Comparison of ENCODE assay signal across 8 cellular contexts in genomic region chr10:42754155-42755027, GRCh38. TPM values are rescaled to one million over a fixed set of nuclear protein-coding genes. Genes with fewer than 3 reads are reported as not detected.
DNase-seq lines count a peak whose midpoint lies in the region; TF ChIP-seq lines count a peak whose summit lies in the region.

No MANE protein-coding gene starts in this region.

- H3K9me3 ChIP-seq in WERI-Rb-1 (ENCODE audit: severe bottlenecking), result no peaks in the 10 kb centered on the region
- no peaks in the 10 kb centered on the region for H3K9me3 ChIP-seq in effector memory CD4-positive, alpha-beta T cell (ENCODE audit: control insufficient read depth, low read length)
- no peaks in the 10 kb centered on the region for H3K9me3 ChIP-seq in mesodermal cell (ENCODE audit: control insufficient read depth, low read length)
- H3K9me3 ChIP-seq in tibial nerve, result no peaks in the 10 kb centered on the region

- H3K27me3 ChIP-seq in WERI-Rb-1 (ENCODE audit: insufficient read depth, low read depth, severe bottlenecking) (peaks cover 86% of the 10 kb centered on the region), tibial nerve (peaks cover 0 to 61% of the 10 kb centered on the region in 2 donors)
- H3K27me3 ChIP-seq in effector memory CD4-positive, alpha-beta T cell (replicated peaks; ENCODE audit: control insufficient read depth, insufficient read depth, low read length, poor library complexity, severe bottlenecking), result peaks cover 39% of the 10 kb centered on the region

- no peaks in the 10 kb centered on the region for H3K36me3 ChIP-seq in WERI-Rb-1
- no peaks in the 10 kb centered on the region for H3K36me3 ChIP-seq in effector memory CD4-positive, alpha-beta T cell (ENCODE audit: control insufficient read depth, insufficient read depth, low read length)
- H3K36me3 ChIP-seq in mesodermal cell (ENCODE audit: control insufficient read depth, insufficient read depth, low read length), result no peaks in the 10 kb centered on the region
- no peaks in the 10 kb centered on the region for H3K36me3 ChIP-seq in tibial nerve

- H3K27ac ChIP-seq in WERI-Rb-1, result no peak overlapping the region
- no peak overlapping the region for H3K27ac ChIP-seq in effector memory CD4-positive, alpha-beta T cell (ENCODE audit: insufficient read depth, low read length, poor library complexity, severe bottlenecking)
- H3K27ac ChIP-seq in mesodermal cell (ENCODE audit: low read depth, low read length, severe bottlenecking), result no peak overlapping the region
- H3K27ac ChIP-seq in tibial nerve, result peak overlapping the region in 2 of 4 donors; percentile 50 to 56

- H3K4me3 ChIP-seq in WERI-Rb-1 (ENCODE audit: low read depth, low read length) (peak overlapping the region; percentile 54), mesodermal cell (ENCODE audit: extremely low read depth, insufficient read depth, low read length, poor library complexity, severe bottlenecking) (peak overlapping the region; percentile 37), tibial nerve (peak overlapping the region; percentile 40 to 59 (median 51))
- peak overlapping the region; percentile 61 for H3K4me3 ChIP-seq in effector memory CD4-positive, alpha-beta T cell (ENCODE audit: insufficient read depth, low read depth, low read length, poor library complexity, severe bottlenecking)

- TF ChIP-seq EP300 in tibial nerve (IDR thresholded peaks at IDR 0.05), result no peak

- TF ChIP-seq CTCF in WERI-Rb-1 (IDR thresholded peaks at IDR 0.05; ENCODE audit: low read depth, low read length), result 0 out of 2 replicates have a peak, but pooled peaks have one; percentile 3
- TF ChIP-seq CTCF in tibial nerve (IDR thresholded peaks at IDR 0.05), result peak in 1 of 5 experiments; percentile 17

- 1 to 2% methylated on average over 66 to 81 of the region's 89 CpGs for WGBS in mesodermal cell (ENCODE audit: insufficient coverage in 2 of 2), 2 experiments
- WGBS in tibial nerve, 2 donors, result 1% methylated on average over 38 to 44 of the region's 89 CpGs

- in situ Hi-C loops in ACHN (cut with HindIII; ENCODE audit: low pct_ligation_motif_present, low pct_unique_long_range_greater_than_20kb, low sequenced_read_pairs), result no loop called here

- peaks cover 22% of the 10 kb centered on the region for H3K4me1 ChIP-seq in effector memory CD4-positive, alpha-beta T cell (ENCODE audit: control insufficient read depth, insufficient read depth, low read length, poor library complexity, severe bottlenecking)
- H3K4me1 ChIP-seq in mesodermal cell (ENCODE audit: control insufficient read depth, insufficient read depth, low read length, poor library complexity, severe bottlenecking), result peaks cover 3% of the 10 kb centered on the region
- peaks cover 0 to 32% (median 16%) of the 10 kb centered on the region in 4 donors for H3K4me1 ChIP-seq in tibial nerve

- DNase-seq in NCI-H2227 (lab: John Stamatoyannopoulos, UW; ENCODE audit: unreplicated experiment), result peak; percentile 5
- no peak for DNase-seq in NCI-H2227 treated with DMSO at 0.1 percent for 48 hours (lab: John Stamatoyannopoulos, UW)
- DNase-seq in WERI-Rb-1, result peak; percentile 37
- no peak for DNase-seq in effector memory CD4-positive, alpha-beta T cell
- no peak for DNase-seq in tibial nerve (ENCODE audit: low spot score in 2 of 2)
- DNase-seq in ACHN, result no peak
- DNase-seq in NCI-H2081 treated with DMSO at 0.1 percent for 48 hours (lab: John Stamatoyannopoulos, UW), result no peak

- no peak for TF ChIP-seq POLR2A in tibial nerve (IDR thresholded peaks at IDR 0.05)

RNA-seq across cellular contexts. Expression of gene BMS1, which starts 28.2 kb away (rescaled TPM):
- polyA plus RNA-seq in mesodermal cell (2013, experiment 1 of 2), result 19.4 TPM
- 20.9 TPM for polyA plus RNA-seq in mesodermal cell (2013, experiment 2 of 2)
- total RNA-seq in tibial nerve, result 10 to 100 TPM; 11.6 to 14.9 (median 14.2) TPM

Comparison
In these comparisons a context has a peak if more than half of its experiments do, and no peak if none do; other contexts are left out.
1. DNase-seq: peak in NCI-H2227 (single experiment) and WERI-Rb-1 (single experiment); none in NCI-H2227 treated with DMSO at 0.1 percent for 48 hours (single experiment), effector memory CD4-positive, alpha-beta T cell (0 of 3), tibial nerve (0 of 2), ACHN (single experiment) and NCI-H2081 treated with DMSO at 0.1 percent for 48 hours (single experiment).
2. Peak in every context shown above with its lines, with median percentiles within 50 percentile points of each other: H3K4me3 ChIP-seq.